In the genomic region with DNA sequence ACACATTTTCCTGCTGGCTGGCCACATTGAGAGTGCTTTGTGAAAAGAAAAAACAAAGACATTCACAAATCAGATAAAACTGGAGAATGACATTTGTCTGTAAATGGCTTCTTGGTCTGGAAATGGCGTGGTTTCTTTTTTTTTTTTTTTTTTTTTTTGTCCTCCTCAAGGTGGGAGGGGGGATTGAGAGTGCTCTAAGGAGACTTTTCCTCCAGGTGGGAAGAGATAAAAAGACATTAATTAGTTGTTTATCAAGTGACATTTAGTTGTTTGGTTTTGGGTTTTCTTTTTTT, we compare ENCODE assay signal across 8 cellular contexts. TPM values are rescaled to one million over a fixed set of nuclear protein-coding genes. Genes with fewer than 3 reads are reported as not detected.
DNase-seq lines count a peak whose midpoint lies in the region; ATAC-seq and TF ChIP-seq lines count a peak whose summit lies in the region.

No MANE protein-coding gene starts in this region.

- H3K36me3 Mint-ChIP-seq in activated T-cell treated with anti-CD3 and anti-CD28 coated beads, Interleukin-2, amount 50 U/mL, for 4 hours (ENCODE audit: insufficient read depth): peaks cover 15% of the 10 kb centered on the region

- no peaks in the 10 kb centered on the region for H3K9me3 Mint-ChIP-seq in activated T-cell treated with anti-CD3 and anti-CD28 coated beads, Interleukin-2, amount 50 U/mL, for 4 hours

- no peaks in the 10 kb centered on the region for H3K36me3 ChIP-seq in subcutaneous abdominal adipose tissue (ENCODE audit: control insufficient read depth in 5 of 5, insufficient read depth in 5 of 5, low read length in 5 of 5)

- intact Hi-C loops in right cardiac atrium (cut with DNase I): loop anchor here (2.0 to 10.0 kb wide), 5 partner anchors 88 to 152 kb away; a partner anchor contains a TSS

- 0% methylated on average over 1 of the region's 1 CpG for WGBS in right cardiac atrium

- peaks cover 47% of the 10 kb centered on the region for H3K4me1 Mint-ChIP-seq in activated T-cell treated with anti-CD3 and anti-CD28 coated beads, Interleukin-2, amount 50 U/mL, for 4 hours (ENCODE audit: low read depth)

- H3K27me3 Mint-ChIP-seq in activated T-cell treated with anti-CD3 and anti-CD28 coated beads, Interleukin-2, amount 50 U/mL, for 4 hours (ENCODE audit: low read depth): no peaks in the 10 kb centered on the region

- no peak for TF ChIP-seq CTCF in VCaP (conservative IDR thresholded peaks at IDR 0.05)

- H3K4me1 ChIP-seq in right cardiac atrium (ENCODE audit: control insufficient read depth, insufficient read depth, low read length) (peaks cover 3% of the 10 kb centered on the region), subcutaneous abdominal adipose tissue (ENCODE audit: control insufficient read depth in 5 of 5, insufficient read depth in 5 of 5, low read length in 5 of 5) (peaks cover 9 to 63% (median 57%) of the 10 kb centered on the region in 5 donors)

- peak overlapping the region; percentile 96 for H3K4me3 Mint-ChIP-seq in activated T-cell treated with anti-CD3 and anti-CD28 coated beads, Interleukin-2, amount 50 U/mL, for 4 hours

- ATAC-seq in activated T-cell treated with anti-CD3 and anti-CD28 coated beads, Interleukin-2, amount 50 U/mL, for 4 hours: no peak
- ATAC-seq in right cardiac atrium: no peak
- no peak for ATAC-seq in GM19463 (IDR thresholded peaks at IDR 0.05; ENCODE audit: unreplicated experiment)

- H3K27ac ChIP-seq in VCaP (peak overlapping the region; percentile 100), right cardiac atrium (ENCODE audit: low read length) (no peak overlapping the region), subcutaneous abdominal adipose tissue (ENCODE audit: low read depth, low read length) (peak overlapping the region; percentile 96)

- H3K4me3 ChIP-seq in right cardiac atrium (ENCODE audit: low read length): peak overlapping the region; percentile 100
- H3K4me3 ChIP-seq in subcutaneous abdominal adipose tissue (ENCODE audit: low read depth in 1 of 5, low read length in 5 of 5): peak overlapping the region; percentile 65 to 88 (median 75)

- H3K27me3 ChIP-seq in right cardiac atrium (ENCODE audit: control insufficient read depth, insufficient read depth) (no peaks in the 10 kb centered on the region), subcutaneous abdominal adipose tissue (ENCODE audit: control insufficient read depth in 5 of 5, insufficient read depth in 4 of 5, low read length in 5 of 5) (no peaks in the 10 kb centered on the region)

- DNase-seq in activated T-cell treated with anti-CD3 and anti-CD28 coated beads, Interleukin-2, amount 50 U/mL, for 4 hours: no peak
- DNase-seq in activated T-cell treated with anti-CD3 and anti-CD28 coated beads, Interleukin-2, amount 50 U/mL, for 1 hour: no peak
- no peak for DNase-seq in right cardiac atrium
- DNase-seq in foreskin melanocyte: no peak
- DNase-seq in LoVo (ENCODE audit: low spot score): no peak

- H3K9me3 ChIP-seq in right cardiac atrium (ENCODE audit: control insufficient read depth, low read length): no peaks in the 10 kb centered on the region
- no peaks in the 10 kb centered on the region for H3K9me3 ChIP-seq in subcutaneous abdominal adipose tissue (ENCODE audit: control insufficient read depth in 5 of 5, low read length in 5 of 5)

- H3K9ac ChIP-seq in subcutaneous abdominal adipose tissue (ENCODE audit: low read length in 5 of 5): peak overlapping the region in 4 of 5 donors; percentile 45 to 78 (median 62)

RNA-seq across cellular contexts. Expression of a gene that starts 40.4 kb away (rescaled TPM):
- 100 to 1,000 TPM; 390 to 448 (median 440) TPM for total RNA-seq in activated T-cell treated with anti-CD3 and anti-CD28 coated beads, Interleukin-2, amount 50 U/mL, for 4 hours
- 1,000 to 10,000 TPM; 1,230 to 1,665 (median 1,377) TPM for total RNA-seq in right cardiac atrium
- 1,885 TPM for polyA plus RNA-seq in right cardiac atrium

RNA-seq across cellular contexts. Expression of a gene that starts 42.2 kb away (rescaled TPM):
- under 1 TPM; 0.38 to 0.96 (median 0.40) TPM for total RNA-seq in activated T-cell treated with anti-CD3 and anti-CD28 coated beads, Interleukin-2, amount 50 U/mL, for 4 hours
- total RNA-seq in right cardiac atrium: under 1 TPM; 0.42 to 0.74 (median 0.50) TPM
- 0.32 TPM for polyA plus RNA-seq in right cardiac atrium
